15 cellular contexts compared by ENCODE assay signal in genomic region chr4:137663376-137664054, GRCh38.
DNase-seq lines count a peak whose midpoint lies in the region; ATAC-seq and TF ChIP-seq lines count a peak whose summit lies in the region.
"Had no signal": no experiment of that assay in that cellular context is flagged by ENCODE, and none has a peak within 500 bp of the region (broad histone marks: within the 10 kb centered on the region; RNA-seq: fewer than 3 reads in every experiment).

No MANE protein-coding gene starts in this region.

- no peak for DNase-seq in Peyer's patch
- DNase-seq in DMS53 (lab: John Stamatoyannopoulos, UW), result no peak
- DNase-seq in NCI-H2227 treated with DMSO at 0.1 percent for 48 hours (lab: John Stamatoyannopoulos, UW), result no peak
- DNase-seq in stimulated activated naive CD8-positive, alpha-beta T cell treated with anti-CD3 and anti-CD28 coated beads, Interleukin-15, amount 100 ng/mL, for 72 hours, result no peak
- DNase-seq in activated CD4-positive, alpha-beta T cell treated with anti-CD3 and anti-CD28 coated beads, Interleukin-2, amount 10 ng/mL, durations not matched to agents 24 days and 14 days, result no peak
- DNase-seq: activated CD4-positive, alpha-beta T cell treated with anti-CD3 and anti-CD28 coated beads, Interleukin-2, amount 50 U/mL, for 48 hours; activated effector memory CD4-positive, alpha-beta T cell treated with Interleukin-2 at 50 U/mL for 16 hours; CD4-positive, alpha-beta T cell; substantia nigra had no signal

- H3K4me3 Mint-ChIP-seq in stimulated activated naive CD8-positive, alpha-beta T cell treated with anti-CD3 and anti-CD28 coated beads, Interleukin-15, amount 100 ng/mL, for 72 hours, result no peak overlapping the region
- H3K4me3 Mint-ChIP-seq in activated CD4-positive, alpha-beta T cell treated with anti-CD3 and anti-CD28 coated beads, Interleukin-2, amount 10 ng/mL, durations not matched to agents 24 days and 14 days, result no peak overlapping the region
- H3K4me3 Mint-ChIP-seq: CD4-positive, alpha-beta T cell had no signal

- no peak for TF ChIP-seq POLR2A in Peyer's patch (IDR thresholded peaks at IDR 0.05)

- no peaks in the 10 kb centered on the region for H3K27me3 Mint-ChIP-seq in stimulated activated naive CD8-positive, alpha-beta T cell treated with anti-CD3 and anti-CD28 coated beads, Interleukin-15, amount 100 ng/mL, for 72 hours
- no peaks in the 10 kb centered on the region for H3K27me3 Mint-ChIP-seq in activated CD4-positive, alpha-beta T cell treated with anti-CD3 and anti-CD28 coated beads, Interleukin-2, amount 10 ng/mL, durations not matched to agents 24 days and 14 days
- H3K27me3 Mint-ChIP-seq: CD4-positive, alpha-beta T cell had no signal

- H3K27ac ChIP-seq in Peyer's patch (peak overlapping the region in 3 of 4 donors; percentile 27 to 58 (median 44)), ectodermal cell (ENCODE audit: insufficient read depth, low read depth, low read length, poor library complexity, severe bottlenecking) (peak overlapping the region; percentile 60), muscle layer of colon (ENCODE audit: low read depth, low read length) (peak overlapping the region; percentile 59), stomach smooth muscle (ENCODE audit: low read length) (peak overlapping the region; percentile 53)
- H3K27ac ChIP-seq: right atrium auricular region had no signal

- intact Hi-C loops in activated CD4-positive, alpha-beta T cell treated with anti-CD3 and anti-CD28 coated beads, Interleukin-2, amount 10 ng/mL, durations not matched to agents 24 days and 14 days (cut with micrococcal nuclease), result no loop called here

- ATAC-seq in stimulated activated naive CD8-positive, alpha-beta T cell treated with anti-CD3 and anti-CD28 coated beads, Interleukin-15, amount 100 ng/mL, for 72 hours, result no peak
- ATAC-seq: HCT116, Panc1 had no signal

- H3K9me3 ChIP-seq in Peyer's patch (no peaks in the 10 kb centered on the region), ectodermal cell (ENCODE audit: control insufficient read depth, low read length) (no peaks in the 10 kb centered on the region), muscle layer of colon (ENCODE audit: low read length) (no peaks in the 10 kb centered on the region), stomach smooth muscle (ENCODE audit: control insufficient read depth in 2 of 2, low read length in 2 of 2) (no peaks in the 10 kb centered on the region)
- H3K9me3 ChIP-seq: right atrium auricular region had no signal

- H3K36me3 ChIP-seq in Peyer's patch, result no peaks in the 10 kb centered on the region
- H3K36me3 ChIP-seq in ectodermal cell (ENCODE audit: control insufficient read depth, insufficient read depth, low read length), result no peaks in the 10 kb centered on the region
- H3K36me3 ChIP-seq in muscle layer of colon (ENCODE audit: insufficient read depth, low read length), result no peaks in the 10 kb centered on the region
- H3K36me3 ChIP-seq in stomach smooth muscle (ENCODE audit: control insufficient read depth in 2 of 2, insufficient read depth in 2 of 2, low read length in 2 of 2), result no peaks in the 10 kb centered on the region
- H3K36me3 ChIP-seq: right atrium auricular region had no signal

- H3K9ac ChIP-seq in muscle layer of colon (ENCODE audit: low read length) (no peak overlapping the region), stomach smooth muscle (ENCODE audit: low read length in 2 of 2) (no peak overlapping the region)

- H3K27me3 ChIP-seq in Peyer's patch (no peaks in the 10 kb centered on the region), ectodermal cell (ENCODE audit: control insufficient read depth, insufficient read depth, low read length, poor library complexity, severe bottlenecking) (no peaks in the 10 kb centered on the region), muscle layer of colon (ENCODE audit: control insufficient read depth in 1 of 2, insufficient read depth in 2 of 2, low read length in 2 of 2) (no peaks in the 10 kb centered on the region), stomach smooth muscle (ENCODE audit: control insufficient read depth in 1 of 2, insufficient read depth in 2 of 2, low read length in 2 of 2) (no peaks in the 10 kb centered on the region)
- H3K27me3 ChIP-seq: right atrium auricular region had no signal

- 89 to 94% methylated on average over 4 to 5 of the region's 5 CpGs for WGBS in ectodermal cell, 2 experiments

- H3K4me3 ChIP-seq in Peyer's patch (no peak overlapping the region), ectodermal cell (ENCODE audit: insufficient read depth, low read depth, low read length) (no peak overlapping the region), muscle layer of colon (ENCODE audit: low read depth in 1 of 2, low read length in 2 of 2) (peak overlapping the region in 1 of 2 donors; percentile 17), stomach smooth muscle (ENCODE audit: low read length in 2 of 2) (peak overlapping the region in 1 of 2 donors; percentile 44)
- H3K4me3 ChIP-seq: right atrium auricular region had no signal

- H3K4me1 ChIP-seq in Peyer's patch, result no peaks in the 10 kb centered on the region
- peaks cover 12% of the 10 kb centered on the region for H3K4me1 ChIP-seq in ectodermal cell (ENCODE audit: control insufficient read depth, insufficient read depth, low read length)
- H3K4me1 ChIP-seq in muscle layer of colon (ENCODE audit: insufficient read depth, low read length), result peaks cover 24% of the 10 kb centered on the region
- H3K4me1 ChIP-seq in stomach smooth muscle (ENCODE audit: control insufficient read depth, insufficient read depth, low read length), result peaks cover 9% of the 10 kb centered on the region
- H3K4me1 ChIP-seq: right atrium auricular region had no signal

- H3K4me1 Mint-ChIP-seq in stimulated activated naive CD8-positive, alpha-beta T cell treated with anti-CD3 and anti-CD28 coated beads, Interleukin-15, amount 100 ng/mL, for 72 hours, result no peaks in the 10 kb centered on the region
- no peaks in the 10 kb centered on the region for H3K4me1 Mint-ChIP-seq in activated CD4-positive, alpha-beta T cell treated with anti-CD3 and anti-CD28 coated beads, Interleukin-2, amount 10 ng/mL, durations not matched to agents 24 days and 14 days

- H3K27ac Mint-ChIP-seq in stimulated activated naive CD8-positive, alpha-beta T cell treated with anti-CD3 and anti-CD28 coated beads, Interleukin-15, amount 100 ng/mL, for 72 hours, result no peak overlapping the region
- no peak overlapping the region for H3K27ac Mint-ChIP-seq in activated CD4-positive, alpha-beta T cell treated with anti-CD3 and anti-CD28 coated beads, Interleukin-2, amount 10 ng/mL, durations not matched to agents 24 days and 14 days
- H3K27ac Mint-ChIP-seq: CD4-positive, alpha-beta T cell had no signal

- no peak for TF ChIP-seq CTCF in Peyer's patch (IDR thresholded peaks at IDR 0.05)

- peaks cover 0 to 10% of the 10 kb centered on the region in 2 donors for H3K9me3 Mint-ChIP-seq in stimulated activated naive CD8-positive, alpha-beta T cell treated with anti-CD3 and anti-CD28 coated beads, Interleukin-15, amount 100 ng/mL, for 72 hours
- H3K9me3 Mint-ChIP-seq in activated CD4-positive, alpha-beta T cell treated with anti-CD3 and anti-CD28 coated beads, Interleukin-2, amount 10 ng/mL, durations not matched to agents 24 days and 14 days, result no peaks in the 10 kb centered on the region

- no peaks in the 10 kb centered on the region for H3K36me3 Mint-ChIP-seq in activated CD4-positive, alpha-beta T cell treated with anti-CD3 and anti-CD28 coated beads, Interleukin-2, amount 10 ng/mL, durations not matched to agents 24 days and 14 days (ENCODE audit: low read depth)
